ENCODE assay signal across 12 cellular contexts in genomic region chr17:13562271-13562800, GRCh38. TPM values are rescaled to one million over a fixed set of nuclear protein-coding genes. Genes with fewer than 3 reads are reported as not detected.
DNase-seq lines count a peak whose midpoint lies in the region; ATAC-seq and TF ChIP-seq lines count a peak whose summit lies in the region.
"Had no signal": no experiment of that assay in that cellular context is flagged by ENCODE, and none has a peak within 500 bp of the region (broad histone marks: within the 10 kb centered on the region; RNA-seq: fewer than 3 reads in every experiment).

No MANE protein-coding gene starts in this region.

- no TSS peak for BruUV-seq in A673 (replicated peaks; lab: Mats Ljungman, UMichigan)

- DNase-seq in BE2C: peak; percentile 5
- peak; percentile 95 for DNase-seq in LHCN-M2 (ENCODE audit: low read depth)
- no peak for DNase-seq in chondrocyte (ENCODE audit: low spot score)
- no peak for DNase-seq in A673 (ENCODE audit: low spot score)
- no peak for DNase-seq in COLO668 (lab: John Stamatoyannopoulos, UW; ENCODE audit: unreplicated experiment)
- DNase-seq: CD8-positive, alpha-beta T cell; NCI-H524 treated with DMSO at 0.1 percent for 48 hours; stimulated activated CD4-positive, alpha-beta T cell treated with anti-CD3 and anti-CD28 coated beads, Interleukin-2, amount 100 ng/mL, for 48 hours; T-cell had no signal

- H3K36me3 Mint-ChIP-seq in chondrocyte (ENCODE audit: low read depth): peaks cover 3% of the 10 kb centered on the region
- H3K36me3 Mint-ChIP-seq: CD8-positive, alpha-beta T cell; T-cell had no signal

- TF ChIP-seq CTCF in BE2C (IDR thresholded peaks at IDR 0.05; ENCODE audit: low read depth, low read length): no peak
- no peak for TF ChIP-seq CTCF in chondrocyte (IDR thresholded peaks at IDR 0.05)
- no peak for TF ChIP-seq CTCF in A673 (conservative IDR thresholded peaks at IDR 0.05; ENCODE audit: low read depth, low read length)

- no peaks in the 10 kb centered on the region for H3K4me1 ChIP-seq in BE2C
- H3K4me1 ChIP-seq in mesodermal cell (ENCODE audit: control insufficient read depth, insufficient read depth, low read length, poor library complexity, severe bottlenecking): peaks cover 29% of the 10 kb centered on the region
- no peaks in the 10 kb centered on the region for H3K4me1 ChIP-seq in A673 (ENCODE audit: insufficient read depth, low read length, poor library complexity, severe bottlenecking)

- H3K27me3 ChIP-seq in BE2C (no peaks in the 10 kb centered on the region), A673 (replicated peaks; ENCODE audit: insufficient read depth, low read depth, low read length, poor library complexity) (no peaks in the 10 kb centered on the region)

- H3K4me1 Mint-ChIP-seq in chondrocyte (ENCODE audit: low read depth): peaks cover 51% of the 10 kb centered on the region

- CTCF ChIA-PET in A673 (lab: Charles Lee): no interaction called here

- intact Hi-C loops in A673 (cut with micrococcal nuclease; ENCODE audit: unreplicated experiment): no loop called here

- H3K27ac Mint-ChIP-seq in chondrocyte (ENCODE audit: unreplicated experiment): peak overlapping the region; percentile 99
- H3K27ac Mint-ChIP-seq: CD8-positive, alpha-beta T cell; T-cell had no signal

- H3K4me3 ChIP-seq in BE2C (ENCODE audit: low read depth, low read length) (no peak overlapping the region), mesodermal cell (ENCODE audit: extremely low read depth, insufficient read depth, low read length, poor library complexity, severe bottlenecking) (no peak overlapping the region), A673 (ENCODE audit: low read depth, low read length, poor library complexity, severe bottlenecking) (no peak overlapping the region)

- H3K9me3 Mint-ChIP-seq in chondrocyte (ENCODE audit: low read depth): peaks cover 5% of the 10 kb centered on the region

- ATAC-seq in HG03460 (IDR thresholded peaks at IDR 0.05; ENCODE audit: unreplicated experiment): no peak
- ATAC-seq in HG02981 (IDR thresholded peaks at IDR 0.05; ENCODE audit: unreplicated experiment): no peak
- ATAC-seq: CD8-positive, alpha-beta T cell; T-cell had no signal

- H3K36me3 ChIP-seq in BE2C: no peaks in the 10 kb centered on the region
- peaks cover 8% of the 10 kb centered on the region for H3K36me3 ChIP-seq in mesodermal cell (ENCODE audit: control insufficient read depth, insufficient read depth, low read length)
- no peaks in the 10 kb centered on the region for H3K36me3 ChIP-seq in A673 (ENCODE audit: insufficient read depth, low read length, poor library complexity, severe bottlenecking)

- WGBS in mesodermal cell (ENCODE audit: insufficient coverage in 2 of 2), 2 experiments: 85 to 87% methylated on average over 10 to 11 of the region's 13 CpGs

- H3K9me3 ChIP-seq in BE2C: no peaks in the 10 kb centered on the region
- peaks cover 14% of the 10 kb centered on the region for H3K9me3 ChIP-seq in mesodermal cell (ENCODE audit: control insufficient read depth, low read length)
- H3K9me3 ChIP-seq in A673 (ENCODE audit: low read depth, low read length, poor library complexity, severe bottlenecking): peaks cover 10% of the 10 kb centered on the region

- POLR2A ChIA-PET in A673 (lab: Charles Lee; ENCODE audit: low non-redundant PET): no interaction called here

- H3K4me3 Mint-ChIP-seq in chondrocyte (ENCODE audit: unreplicated experiment): peak overlapping the region; percentile 59
- H3K4me3 Mint-ChIP-seq: CD8-positive, alpha-beta T cell; T-cell had no signal

- H3K27me3 Mint-ChIP-seq in chondrocyte (ENCODE audit: low read depth): no peaks in the 10 kb centered on the region

- H3K27ac ChIP-seq in mesodermal cell (ENCODE audit: low read depth, low read length, severe bottlenecking): peak overlapping the region; percentile 75
- H3K27ac ChIP-seq in A673 (ENCODE audit: low read depth, low read length, poor library complexity, severe bottlenecking): no peak overlapping the region

RNA-seq across cellular contexts. Expression of gene HS3ST3A1, which starts 39.4 kb away (rescaled TPM):
- polyA plus RNA-seq in BE2C (2012; ENCODE audit: insufficient read depth, insufficient read length, low read depth): 1.1 TPM
- total RNA-seq in LHCN-M2 (2014; rRNA removed) (10.4 and 19.8 TPM in 2 replicates), chondrocyte (8.8 to 11.5 TPM (median 10.6 TPM) in 3 replicates), A673 (2021) (not detected in 2 replicates)
- polyA plus RNA-seq in LHCN-M2 (2012): 3.4 TPM
- polyA plus RNA-seq in mesodermal cell (2013, experiment 1 of 2): 19.6 TPM
- polyA plus RNA-seq in mesodermal cell (2013, experiment 2 of 2): 13.8 TPM
- total RNA-seq: CD8-positive, alpha-beta T cell had no signal

Comparison
In these comparisons a context has a peak if more than half of its experiments do, and no peak if none do; other contexts are left out.
1. DNase-seq: peak in BE2C (single experiment) and LHCN-M2 (single experiment); none in chondrocyte (single experiment), A673 (single experiment) and COLO668 (single experiment).